1 cellular context compared by ENCODE assay signal in genomic region chr4:109879081-109879480, GRCh38.
TF ChIP-seq lines count a peak whose summit lies in the region.

No MANE protein-coding gene starts in this region.

TF ChIP-seq in K562, 482 proteins besides CTCF, POLR2A, EP300 and RAD21:
- TF ChIP-seq CREB5 (CRISPR knock-in tag; IDR thresholded peaks at IDR 0.05), result no peak
- peak; percentile 26; the same call in 1 of the 2 replicates for TF ChIP-seq NFIC (IDR thresholded peaks at IDR 0.05)
- TF ChIP-seq, protein P1, sequence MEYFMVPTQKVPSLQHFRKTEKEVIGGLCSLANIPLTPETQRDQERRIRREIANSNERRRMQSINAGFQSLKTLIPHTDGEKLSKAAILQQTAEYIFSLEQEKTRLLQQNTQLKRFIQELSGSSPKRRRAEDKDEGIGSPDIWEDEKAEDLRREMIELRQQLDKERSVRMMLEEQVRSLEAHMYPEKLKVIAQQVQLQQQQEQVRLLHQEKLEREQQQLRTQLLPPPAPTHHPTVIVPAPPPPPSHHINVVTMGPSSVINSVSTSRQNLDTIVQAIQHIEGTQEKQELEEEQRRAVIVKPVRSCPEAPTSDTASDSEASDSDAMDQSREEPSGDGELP (CRISPR knock-in tag; IDR thresholded peaks at IDR 0.05; ENCODE audit: borderline replicate concordance), result peak; percentile 24; the same call in 1 of the 2 replicates
